Comparison of ENCODE assay signal across 8 cellular contexts in the genomic region with DNA sequence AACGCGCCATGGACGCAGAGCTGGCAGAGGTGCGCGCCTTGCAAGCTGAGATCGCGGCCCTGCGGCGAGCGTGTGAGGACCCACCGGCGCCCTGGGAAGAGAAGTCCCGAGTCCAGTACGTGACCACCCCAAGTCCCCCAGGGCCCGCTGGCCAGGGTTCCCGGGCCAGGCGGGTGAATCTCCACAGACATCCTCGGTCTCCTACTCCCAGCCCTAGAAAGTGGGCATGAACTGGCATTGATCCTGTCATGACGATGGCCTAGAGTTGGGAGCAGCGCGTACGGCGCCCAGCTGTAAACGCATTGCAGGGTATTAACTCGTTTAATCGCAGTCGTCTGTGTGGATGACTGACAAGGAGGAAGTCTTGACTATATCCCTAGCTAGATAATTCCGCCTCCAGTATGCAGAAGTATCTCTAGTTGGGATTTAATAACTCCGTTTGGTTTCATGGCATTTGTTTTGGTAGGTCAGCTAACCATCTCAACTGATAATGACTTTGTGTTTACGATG. TPM values are rescaled to one million over a fixed set of nuclear protein-coding genes. Genes with fewer than 3 reads are reported as not detected.
DNase-seq lines count a peak whose midpoint lies in the region; ATAC-seq and TF ChIP-seq lines count a peak whose summit lies in the region.

No MANE protein-coding gene starts in this region.

- peak; percentile 55 for DNase-seq in SIG-M5 treated with dmso at 0.1 percent for 504 hours (lab: John Stamatoyannopoulos, UW; ENCODE audit: unreplicated experiment)
- no peak for DNase-seq in SIG-M5 (lab: John Stamatoyannopoulos, UW)
- no peak for DNase-seq in adrenal gland
- DNase-seq in immature natural killer cell = no peak
- peak in 2 of 49 donors; percentile 29 to 31 for DNase-seq in substantia nigra (lab: John Stamatoyannopoulos, UW)
- DNase-seq in omental fat pad (ENCODE audit: low spot score) = no peak
- no peak for DNase-seq in NCI-H1092 (lab: John Stamatoyannopoulos, UW)

- H3K79me2 ChIP-seq in KMS-11 (ENCODE audit: insufficient read depth, low read depth) = peaks cover 51% of the 10 kb centered on the region

- H3K4me1 Mint-ChIP-seq in immature natural killer cell = peaks cover 29 to 34% of the 10 kb centered on the region in 2 donors

- H3K9me3 Mint-ChIP-seq in immature natural killer cell = no peaks in the 10 kb centered on the region

- no peak for ATAC-seq in omental fat pad (ENCODE audit: low FRiP score)

- H3K9me3 ChIP-seq in adrenal gland (replicated peaks in 1 of 3) = no peaks in the 10 kb centered on the region

- WGBS in adrenal gland, 4 donors = 1 to 4% (median 1%) methylated on average over 12 to 30 of the region's 30 CpGs

- intact Hi-C loops in adrenal gland (cut with DNase I) = loop anchor here in 1 of 2 donors (10.0 kb wide), 1 partner anchor 191 kb away; no protein-coding TSS in a partner anchor

- H4K20me1 ChIP-seq in KMS-11 (ENCODE audit: insufficient read depth) = no peaks in the 10 kb centered on the region

- TF ChIP-seq POLR2A in adrenal gland (IDR thresholded peaks at IDR 0.05) = peak in 1 of 2 donors; percentile 32

- H3K9ac ChIP-seq in KMS-11 = peak overlapping the region; percentile 98

- H3K27ac ChIP-seq in KMS-11 (peak overlapping the region; percentile 93), adrenal gland (peak overlapping the region; percentile 42 to 99 (median 90)), substantia nigra (ENCODE audit: low read depth, low read length, poor library complexity, severe bottlenecking) (peak overlapping the region; percentile 96)

- TF ChIP-seq CTCF in KMS-11 (conservative IDR thresholded peaks at IDR 0.05; ENCODE audit: low read depth, low read length) (no peak), adrenal gland (IDR thresholded peaks at IDR 0.05) (no peak), omental fat pad (IDR thresholded peaks at IDR 0.05) (no peak)

- H3K4me3 ChIP-seq in KMS-11 (IDR thresholded peaks at IDR 0.05; ENCODE audit: insufficient read depth, low read depth, low read length) (peak overlapping the region; percentile 76), adrenal gland (peak overlapping the region; percentile 36 to 80 (median 70))

- peaks cover 35% of the 10 kb centered on the region for H3K4me1 ChIP-seq in KMS-11 (ENCODE audit: low read depth, poor library complexity, severe bottlenecking)
- peaks cover 5 to 24% of the 10 kb centered on the region in 2 donors for H3K4me1 ChIP-seq in adrenal gland (replicated peaks in 1 of 2)

- H3K4me3 Mint-ChIP-seq in immature natural killer cell = peak overlapping the region; percentile 96 to 100 (median 99)

- H3K27ac Mint-ChIP-seq in immature natural killer cell = peak overlapping the region; percentile 98 to 100 (median 100)

- peaks cover 11% of the 10 kb centered on the region; the same call in 1 of the 2 replicates for H3K36me3 ChIP-seq in KMS-11 (ENCODE audit: insufficient read depth)
- peaks cover 0 to 16% of the 10 kb centered on the region in 2 donors for H3K36me3 ChIP-seq in adrenal gland (replicated peaks in 1 of 2)

- peaks cover 3 to 5% (median 4%) of the 10 kb centered on the region in 3 donors for H3K36me3 Mint-ChIP-seq in immature natural killer cell

- H2AFZ ChIP-seq in KMS-11 (ENCODE audit: low read depth) = peak overlapping the region; percentile 90

- H3K27me3 ChIP-seq in KMS-11 (ENCODE audit: insufficient read depth, low read depth) (no peaks in the 10 kb centered on the region), adrenal gland (no peaks in the 10 kb centered on the region)

- H3K4me2 ChIP-seq in KMS-11 = peak overlapping the region; percentile 98

- H3K27me3 Mint-ChIP-seq in immature natural killer cell (ENCODE audit: low read depth in 3 of 3) = peaks cover 4 to 7% (median 7%) of the 10 kb centered on the region in 3 donors

RNA-seq across cellular contexts. Expression of a gene that starts 0.3 kb away (rescaled TPM):
- 1 to 10 TPM; 1.1 to 7.2 (median 3.1) TPM for total RNA-seq in adrenal gland
- polyA plus RNA-seq in adrenal gland = 1 to 10 TPM; 1.8 to 9.4 (median 2.2) TPM
- polyA plus RNA-seq in immature natural killer cell = 1 to 10 TPM; 4.5 to 9.7 (median 4.7) TPM
- 1 to 10 TPM; 1.2 to 7.0 (median 5.6) TPM for total RNA-seq in omental fat pad

RNA-seq across cellular contexts. Expression of a gene that starts 0.9 kb away (rescaled TPM):
- total RNA-seq in adrenal gland (10 to 100 TPM; 13.3 to 38.7 (median 30.6) TPM), omental fat pad (10 to 100 TPM; 25.2 to 49.1 (median 34.7) TPM)
- polyA plus RNA-seq in adrenal gland (10 to 100 TPM; 33.7 to 55.3 (median 48.7) TPM), immature natural killer cell (10 to 100 TPM in 2 of 3 donors, 1 to 10 TPM in 1; 7.7 to 26.3 (median 10.5) TPM)

RNA-seq across cellular contexts. Expression of a gene that starts 32.5 kb away (rescaled TPM):
- total RNA-seq in adrenal gland = 100 to 1,000 TPM in 2 of 8 donors, 10 to 100 TPM in 6; 55.5 to 122 (median 80.1) TPM
- 100 to 1,000 TPM in 1 of 3 donors, 10 to 100 TPM in 2; 16.8 to 152 (median 19.2) TPM for polyA plus RNA-seq in adrenal gland
- 10 to 100 TPM; 34.3 to 69.5 (median 52.9) TPM for polyA plus RNA-seq in immature natural killer cell
- 100 to 1,000 TPM in 1 of 4 donors, 10 to 100 TPM in 3; 73.8 to 198 (median 85.8) TPM for total RNA-seq in omental fat pad
